7 cellular contexts compared by ENCODE assay signal in genomic region chr1:64986903-64987871, GRCh38. TPM values are rescaled to one million over a fixed set of nuclear protein-coding genes. Genes with fewer than 3 reads are reported as not detected.
DNase-seq lines count a peak whose midpoint lies in the region; ATAC-seq and TF ChIP-seq lines count a peak whose summit lies in the region.

No MANE protein-coding gene starts in this region.

- ATAC-seq in GM19043 (IDR thresholded peaks at IDR 0.05; ENCODE audit: low read depth, unreplicated experiment) (peak; percentile 95), HG02885 (IDR thresholded peaks at IDR 0.05; ENCODE audit: poor library complexity, unreplicated experiment) (peak; percentile 99)
- ATAC-seq in stimulated activated memory B cell treated with anti-CD40 and anti-IgM and Interleukin-4, amounts not matched to agents 10 μg/mL and 1 μg/mL and 100 μg/mL, for 72 hours: peak; percentile 94

- WGBS in transverse colon (ENCODE audit: low coverage in 1 of 2), 2 donors: 54 to 59% methylated on average over 2 to 3 of the region's 3 CpGs

- peaks cover 31% of the 10 kb centered on the region for H3K4me1 Mint-ChIP-seq in stimulated activated memory B cell treated with anti-CD40 and anti-IgM and Interleukin-4, amounts not matched to agents 10 μg/mL and 1 μg/mL and 100 μg/mL, for 72 hours

- no peaks in the 10 kb centered on the region for H3K36me3 Mint-ChIP-seq in stimulated activated memory B cell treated with anti-CD40 and anti-IgM and Interleukin-4, amounts not matched to agents 10 μg/mL and 1 μg/mL and 100 μg/mL, for 72 hours

- H3K27ac ChIP-seq in transverse colon (no peak overlapping the region), A673 (ENCODE audit: low read depth, low read length, poor library complexity, severe bottlenecking) (no peak overlapping the region)

- CTCF ChIA-PET in A673 (lab: Charles Lee): interaction anchor here (0.5 kb wide), 1 partner anchor 162 kb away, joined by 6 read pairs; no protein-coding TSS in a partner anchor

- TF ChIP-seq CTCF in transverse colon (IDR thresholded peaks at IDR 0.05): no peak
- TF ChIP-seq CTCF in A673 (conservative IDR thresholded peaks at IDR 0.05; ENCODE audit: low read depth, low read length): no peak

- POLR2A ChIA-PET in A673 (lab: Charles Lee; ENCODE audit: low non-redundant PET): no interaction called here

- no peak for TF ChIP-seq POLR2A in transverse colon (IDR thresholded peaks at IDR 0.05)

- intact Hi-C loops in transverse colon (cut with DNase I; ENCODE audit: low total_unique reads): no loop called here
- intact Hi-C loops in A673 (cut with micrococcal nuclease; ENCODE audit: unreplicated experiment): no loop called here

- in situ Hi-C loops in transverse colon (cut with MboI; ENCODE audit: low pct_ligation_motif_present in 1 of 4, low pct_unique_long_range_greater_than_20kb in 1 of 4, low sequenced_read_pairs in 3 of 4): no loop called here

- peak; percentile 49 for DNase-seq in RPMI8226
- no peak for DNase-seq in NCI-H2196 (lab: John Stamatoyannopoulos, UW; ENCODE audit: unreplicated experiment)
- no peak for DNase-seq in transverse colon
- DNase-seq in A673 (ENCODE audit: low spot score): no peak

- TF ChIP-seq EP300 in transverse colon (IDR thresholded peaks at IDR 0.05; ENCODE audit: low read depth): no peak

- H3K27me3 ChIP-seq in transverse colon: no peaks in the 10 kb centered on the region
- H3K27me3 ChIP-seq in A673 (replicated peaks; ENCODE audit: insufficient read depth, low read depth, low read length, poor library complexity): no peaks in the 10 kb centered on the region

- H3K4me3 Mint-ChIP-seq in stimulated activated memory B cell treated with anti-CD40 and anti-IgM and Interleukin-4, amounts not matched to agents 10 μg/mL and 1 μg/mL and 100 μg/mL, for 72 hours: no peak overlapping the region

- H3K4me3 ChIP-seq in transverse colon: no peak overlapping the region
- H3K4me3 ChIP-seq in A673 (ENCODE audit: low read depth, low read length, poor library complexity, severe bottlenecking): no peak overlapping the region

- H3K9me3 ChIP-seq in transverse colon: no peaks in the 10 kb centered on the region
- H3K9me3 ChIP-seq in A673 (ENCODE audit: low read depth, low read length, poor library complexity, severe bottlenecking): no peaks in the 10 kb centered on the region

- no peaks in the 10 kb centered on the region for H3K9me3 Mint-ChIP-seq in stimulated activated memory B cell treated with anti-CD40 and anti-IgM and Interleukin-4, amounts not matched to agents 10 μg/mL and 1 μg/mL and 100 μg/mL, for 72 hours

- H3K36me3 ChIP-seq in transverse colon: no peaks in the 10 kb centered on the region
- no peaks in the 10 kb centered on the region for H3K36me3 ChIP-seq in A673 (ENCODE audit: insufficient read depth, low read length, poor library complexity, severe bottlenecking)

- no TSS peak for BruUV-seq in A673 (replicated peaks; lab: Mats Ljungman, UMichigan)

- H3K4me1 ChIP-seq in transverse colon (peaks cover 0 to 13% (median 5%) of the 10 kb centered on the region in 4 donors), A673 (ENCODE audit: insufficient read depth, low read length, poor library complexity, severe bottlenecking) (no peaks in the 10 kb centered on the region)

- no peaks in the 10 kb centered on the region for H3K27me3 Mint-ChIP-seq in stimulated activated memory B cell treated with anti-CD40 and anti-IgM and Interleukin-4, amounts not matched to agents 10 μg/mL and 1 μg/mL and 100 μg/mL, for 72 hours

- H3K27ac Mint-ChIP-seq in stimulated activated memory B cell treated with anti-CD40 and anti-IgM and Interleukin-4, amounts not matched to agents 10 μg/mL and 1 μg/mL and 100 μg/mL, for 72 hours: peak overlapping the region; percentile 77

RNA-seq across cellular contexts. Expression of gene JAK1, which starts 20.8 kb away (rescaled TPM):
- 100 to 1,000 TPM in 3 of 4 donors, 10 to 100 TPM in 1; 52.9 to 169 (median 126) TPM for total RNA-seq in transverse colon
- 318 and 339 TPM in 2 replicates for total RNA-seq in A673 (2021)
